Comparison of ENCODE assay signal across 21 cellular contexts in the genomic region with DNA sequence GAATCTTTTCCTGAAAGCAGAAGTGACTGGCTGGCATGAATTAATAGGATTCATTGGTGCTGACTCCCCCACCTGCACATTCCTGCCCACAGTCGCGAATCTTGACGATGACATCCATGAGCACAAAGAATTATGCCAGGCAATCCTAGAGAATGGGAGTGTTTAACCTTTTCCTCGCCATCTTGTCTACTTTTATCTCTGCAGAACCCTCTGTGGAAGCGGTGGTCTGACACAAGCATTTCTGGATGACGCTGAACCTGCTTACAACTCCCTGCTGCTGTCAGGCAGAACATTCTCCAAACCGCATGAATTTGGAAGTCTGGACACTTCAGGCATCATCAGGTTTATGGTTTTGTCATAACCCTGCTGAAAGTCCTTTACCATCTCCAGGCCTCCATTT. TPM values are rescaled to one million over a fixed set of nuclear protein-coding genes. Genes with fewer than 3 reads are reported as not detected.
A peak's percentile ranks its signal among the peaks of the same experiment; 100 is the strongest.
DNase-seq lines count a peak whose midpoint lies in the region; ATAC-seq and TF ChIP-seq lines count a peak whose summit lies in the region.
"Had no signal": no experiment of that assay in that cellular context is flagged by ENCODE, and none has a peak within 500 bp of the region (broad histone marks: within the 10 kb centered on the region; RNA-seq: fewer than 3 reads in every experiment).

No MANE protein-coding gene starts in this region.

- no peak overlapping the region for H3K4me3 Mint-ChIP-seq in central memory CD8-positive, alpha-beta T cell
- no peak overlapping the region for H3K4me3 Mint-ChIP-seq in activated T-cell treated with anti-CD3 and anti-CD28 coated beads, Interleukin-2, amount 50 U/mL, for 4 hours
- H3K4me3 Mint-ChIP-seq: endodermal cell; naive thymus-derived CD4-positive, alpha-beta T cell had no signal

- peaks cover 7 to 48% (median 32%) of the 10 kb centered on the region in 12 donors for H3K4me1 ChIP-seq in heart left ventricle
- peaks cover 7 to 17% of the 10 kb centered on the region in 2 donors for H3K4me1 ChIP-seq in lung (ENCODE audit: control insufficient read depth in 2 of 2, insufficient read depth in 2 of 2, low read length in 2 of 2)
- H3K4me1 ChIP-seq in tibial artery, result peaks cover 0 to 41% (median 24%) of the 10 kb centered on the region in 4 donors
- H3K4me1 ChIP-seq: HAP-1 had no signal

- no peaks in the 10 kb centered on the region for H3K9me3 Mint-ChIP-seq in central memory CD8-positive, alpha-beta T cell
- H3K9me3 Mint-ChIP-seq in activated T-cell treated with anti-CD3 and anti-CD28 coated beads, Interleukin-2, amount 50 U/mL, for 4 hours, result no peaks in the 10 kb centered on the region
- H3K9me3 Mint-ChIP-seq: CD4-positive, CD25-positive, alpha-beta regulatory T cell; endodermal cell; naive thymus-derived CD4-positive, alpha-beta T cell had no signal

- no peaks in the 10 kb centered on the region for H3K36me3 ChIP-seq in heart left ventricle
- H3K36me3 ChIP-seq in lung (ENCODE audit: control insufficient read depth in 2 of 2, insufficient read depth in 2 of 2, low read length in 2 of 2), result no peaks in the 10 kb centered on the region
- H3K36me3 ChIP-seq in tibial artery, result no peaks in the 10 kb centered on the region
- H3K36me3 ChIP-seq: HAP-1 had no signal

- H3K4me3 ChIP-seq in heart left ventricle, result no peak overlapping the region
- no peak overlapping the region for H3K4me3 ChIP-seq in lung
- H3K4me3 ChIP-seq in tibial artery, result no peak overlapping the region
- H3K4me3 ChIP-seq: GM12878, HAP-1 had no signal

- no peaks in the 10 kb centered on the region for H3K27me3 ChIP-seq in heart left ventricle
- no peaks in the 10 kb centered on the region for H3K27me3 ChIP-seq in lung (ENCODE audit: control insufficient read depth, insufficient read depth)
- H3K27me3 ChIP-seq in tibial artery, result no peaks in the 10 kb centered on the region

- DNase-seq in heart left ventricle (no peak), left ventricle myocardium superior (no peak), lung (ENCODE audit: low spot score) (peak; percentile 20), tibial artery (no peak), NCI-H1105 treated with DMSO at 0.1 percent for 48 hours (lab: John Stamatoyannopoulos, UW) (no peak)
- DNase-seq in central memory CD8-positive, alpha-beta T cell (ENCODE audit: low spot score in 2 of 2), result no peak
- no peak for DNase-seq in activated T-cell treated with anti-CD3 and anti-CD28 coated beads, Interleukin-2, amount 50 U/mL, for 4 hours
- DNase-seq: activated gamma-delta T cell; CD4-positive, CD25-positive, alpha-beta regulatory T cell; endodermal cell; GF-D8; hippocampal formation; islet precursor cell; mesenchymal stem cell; naive thymus-derived CD4-positive, alpha-beta T cell; NCI-H1436; posterior cingulate gyrus; stimulated activated CD4-positive, alpha-beta T cell treated with anti-CD3 and anti-CD28 coated beads, Interleukin-4, amount 100 ng/mL, for 4 hours had no signal

- no peaks in the 10 kb centered on the region for H3K27me3 Mint-ChIP-seq in central memory CD8-positive, alpha-beta T cell
- H3K27me3 Mint-ChIP-seq in activated T-cell treated with anti-CD3 and anti-CD28 coated beads, Interleukin-2, amount 50 U/mL, for 4 hours (ENCODE audit: low read depth), result no peaks in the 10 kb centered on the region
- H3K27me3 Mint-ChIP-seq: CD4-positive, CD25-positive, alpha-beta regulatory T cell had no signal

- ATAC-seq in heart left ventricle (no peak), left ventricle myocardium superior (no peak), lung (ENCODE audit: insufficient read depth, low FRiP score) (no peak), GM21360 (IDR thresholded peaks at IDR 0.05; ENCODE audit: unreplicated experiment) (no peak)
- no peak for ATAC-seq in central memory CD8-positive, alpha-beta T cell (replicated peaks; ENCODE audit: extremely low read depth, poor library complexity, severe bottlenecking)
- ATAC-seq in activated T-cell treated with anti-CD3 and anti-CD28 coated beads, Interleukin-2, amount 50 U/mL, for 4 hours, result no peak
- ATAC-seq: naive thymus-derived CD4-positive, alpha-beta T cell had no signal

- peak overlapping the region in 10 of 12 donors; percentile 29 to 90 (median 73) for H3K27ac ChIP-seq in heart left ventricle
- no peak overlapping the region for H3K27ac ChIP-seq in lung (ENCODE audit: low read depth in 1 of 2, low read length in 1 of 2)
- peak overlapping the region; percentile 73 for H3K27ac ChIP-seq in tibial artery

- H3K9me3 ChIP-seq in heart left ventricle (no peaks in the 10 kb centered on the region), lung (ENCODE audit: control insufficient read depth in 2 of 2, insufficient read depth in 1 of 2, low read length in 1 of 2) (no peaks in the 10 kb centered on the region), tibial artery (no peaks in the 10 kb centered on the region)
- H3K9me3 ChIP-seq: HAP-1 had no signal

- TF ChIP-seq POLR2A in heart left ventricle (IDR thresholded peaks at IDR 0.05), result no peak

- no peaks in the 10 kb centered on the region for H3K4me1 Mint-ChIP-seq in central memory CD8-positive, alpha-beta T cell
- H3K4me1 Mint-ChIP-seq in activated T-cell treated with anti-CD3 and anti-CD28 coated beads, Interleukin-2, amount 50 U/mL, for 4 hours (ENCODE audit: low read depth), result no peaks in the 10 kb centered on the region

- TF ChIP-seq CTCF in heart left ventricle (IDR thresholded peaks at IDR 0.05) (no peak), lung (IDR thresholded peaks at IDR 0.05; ENCODE audit: control extremely low read depth, extremely low read depth) (no peak), tibial artery (IDR thresholded peaks at IDR 0.05) (no peak)

- H3K27ac Mint-ChIP-seq in central memory CD8-positive, alpha-beta T cell (ENCODE audit: low read depth), result peak overlapping the region; percentile 35
- H3K27ac Mint-ChIP-seq: CD4-positive, CD25-positive, alpha-beta regulatory T cell; endodermal cell had no signal

- no peaks in the 10 kb centered on the region for H3K36me3 Mint-ChIP-seq in central memory CD8-positive, alpha-beta T cell (ENCODE audit: insufficient read depth)
- no peaks in the 10 kb centered on the region for H3K36me3 Mint-ChIP-seq in activated T-cell treated with anti-CD3 and anti-CD28 coated beads, Interleukin-2, amount 50 U/mL, for 4 hours (ENCODE audit: insufficient read depth)
- H3K36me3 Mint-ChIP-seq: CD4-positive, CD25-positive, alpha-beta regulatory T cell had no signal

- intact Hi-C loops in heart left ventricle (cut with DNase I) (loop anchor here in 2 of 10 donors (5.0 kb wide), 1 partner anchor 34 kb away; no protein-coding TSS in a partner anchor), left ventricle myocardium superior (cut with micrococcal nuclease) (no loop called here), tibial artery (cut with DNase I; ENCODE audit: low total_unique reads) (no loop called here)

- 56 to 78% (median 71%) methylated on average over 7 of the region's 7 CpGs for WGBS in heart left ventricle, 4 donors
- 75 to 80% methylated on average over 7 of the region's 7 CpGs for WGBS in lung, 2 donors

RNA-seq across cellular contexts. Expression of a gene that starts 36.5 kb away (rescaled TPM):
- total RNA-seq in heart left ventricle (100 to 1,000 TPM in 1 of 9 donors, 10 to 100 TPM in 8; 22.6 to 106 (median 52.2) TPM), left ventricle myocardium superior (62.0 TPM), lung (100 to 1,000 TPM; 173 to 264 TPM)
- polyA plus RNA-seq in heart left ventricle (10 to 100 TPM; 15.2 to 66.2 TPM), lung (100 to 1,000 TPM in 1 of 2 donors, 10 to 100 TPM in 1; 45.6 to 146 TPM)
- total RNA-seq in activated T-cell treated with anti-CD3 and anti-CD28 coated beads, Interleukin-2, amount 50 U/mL, for 4 hours, result 100 to 1,000 TPM; 188 to 247 (median 209) TPM

Comparison
In these comparisons a context has a peak if more than half of its experiments do, and no peak if none do; other contexts are left out.
1. H3K27ac ChIP-seq: peak in heart left ventricle (10 of 12) and tibial artery (2 of 2); none in lung (0 of 2).